2 cellular contexts compared by ENCODE assay signal in the genomic region with DNA sequence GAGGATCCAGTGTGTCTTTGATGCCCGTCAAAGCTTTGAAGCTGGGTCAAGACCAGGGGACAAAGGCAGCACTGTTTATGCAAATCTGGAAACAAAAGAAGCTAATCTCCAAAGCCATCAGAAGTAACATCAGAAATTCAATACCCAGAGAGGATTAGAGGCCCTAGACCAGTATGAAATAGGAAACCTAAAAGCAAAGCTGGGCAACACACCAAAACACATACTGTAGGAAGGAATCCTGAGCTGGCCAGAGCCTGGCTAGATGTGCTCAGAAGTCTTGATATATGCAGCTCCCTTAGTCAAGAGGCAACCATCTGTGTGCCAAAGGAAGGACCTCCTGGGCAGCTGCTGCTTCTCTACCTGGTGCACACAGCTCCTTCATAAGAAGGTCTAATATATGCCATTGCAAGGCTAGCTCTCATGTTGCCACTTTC.
TF ChIP-seq lines count a peak whose summit lies in the region.

No MANE protein-coding gene starts in this region.

TF ChIP-seq in GM23338, 12 proteins besides CTCF, POLR2A, EP300 and RAD21:
- TF ChIP-seq NANOG (IDR thresholded peaks at IDR 0.05; ENCODE audit: borderline replicate concordance) (peak; percentile 50; the same call in 1 of the 2 replicates), ZNF462 (CRISPR knock-in tag; IDR thresholded peaks at IDR 0.05) (no peak), EZH2 (IDR thresholded peaks at IDR 0.05; ENCODE audit: low read depth, unreplicated experiment) (no peak)

TF ChIP-seq in H1, 55 proteins besides CTCF, POLR2A, EP300 and RAD21:
- no peak for TF ChIP-seq MAFK (IDR thresholded peaks at IDR 0.05; ENCODE audit: low read depth, low read length)
- peak in 1 of 2 experiments; percentile 34 for TF ChIP-seq BCL11A (IDR thresholded peaks at IDR 0.05; ENCODE audit: low read depth in 2 of 2, low read length in 2 of 2)
- TF ChIP-seq HDAC6 (IDR thresholded peaks at IDR 0.05; ENCODE audit: low read depth, low read length): no peak
- TF ChIP-seq TAF7 (optimal IDR thresholded peaks at IDR 0.05; ENCODE audit: borderline replicate concordance, low read depth, low read length): no peak
- no peak for TF ChIP-seq GTF2F1 (IDR thresholded peaks at IDR 0.05; ENCODE audit: borderline replicate concordance, low read depth, low read length)
- TF ChIP-seq CBX5 (IDR thresholded peaks at IDR 0.05; ENCODE audit: low read depth, low read length): no peak
- peak; percentile 90 for TF ChIP-seq NANOG (IDR thresholded peaks at IDR 0.05; ENCODE audit: insufficient read depth, low read depth, low read length, poor library complexity, severe bottlenecking)
- TF ChIP-seq TEAD4 (IDR thresholded peaks at IDR 0.05; ENCODE audit: low read depth, low read length): no peak
- TF ChIP-seq RNF2 (IDR thresholded peaks at IDR 0.05; ENCODE audit: borderline replicate concordance, low read depth, low read length, missing control alignments, poor library complexity, severe bottlenecking): no peak
- TF ChIP-seq CTBP2 (IDR thresholded peaks at IDR 0.05; ENCODE audit: borderline replicate concordance, insufficient read depth, insufficient read length, low read length): no peak
- TF ChIP-seq BACH1 (IDR thresholded peaks at IDR 0.05; ENCODE audit: low read length): no peak
- no peak for TF ChIP-seq SP1 (IDR thresholded peaks at IDR 0.05; ENCODE audit: low read depth, low read length)
- TF ChIP-seq ATF3 (IDR thresholded peaks at IDR 0.05; ENCODE audit: insufficient read depth, low read depth, low read length): no peak
- TF ChIP-seq KDM5A (IDR thresholded peaks at IDR 0.05; ENCODE audit: low read length): no peak
- TF ChIP-seq CHD2 (IDR thresholded peaks at IDR 0.05; ENCODE audit: low read length): no peak
- 0 out of 2 replicates have a peak, but pooled peaks have one; percentile 56 for TF ChIP-seq POU5F1 (IDR thresholded peaks at IDR 0.05; ENCODE audit: low read depth, low read length)
- TF ChIP-seq RFX5 (IDR thresholded peaks at IDR 0.05; ENCODE audit: borderline replicate concordance, low read depth, low read length): no peak
